ENCODE assay signal across 11 cellular contexts in genomic region chr14:20781805-20782204, GRCh38. TPM values are rescaled to one million over a fixed set of nuclear protein-coding genes. Genes with fewer than 3 reads are reported as not detected.
DNase-seq lines count a peak whose midpoint lies in the region; ATAC-seq and TF ChIP-seq lines count a peak whose summit lies in the region.
"Had no signal": no experiment of that assay in that cellular context is flagged by ENCODE, and none has a peak within 500 bp of the region (broad histone marks: within the 10 kb centered on the region; RNA-seq: fewer than 3 reads in every experiment).

No MANE protein-coding gene starts in this region.

- H4K20me1 ChIP-seq in H9 (ENCODE audit: control insufficient read depth, insufficient read depth, insufficient read length): no peaks in the 10 kb centered on the region

- no peak overlapping the region for H4K91ac ChIP-seq in H9 (ENCODE audit: insufficient read length, low read depth, low read length)

- no peaks in the 10 kb centered on the region for H3K27me3 ChIP-seq in H9 (ENCODE audit: insufficient read depth, low read length)

- no CpG with 5 or more reads among the region's 4 CpGs for WGBS in H9 (ENCODE audit: extremely low coverage, insufficient read length, low lambda C conversion rate)

- no peak overlapping the region for H3K9ac ChIP-seq in H9 (ENCODE audit: extremely low read depth, insufficient read length, low read length)

- H2BK12ac ChIP-seq in H9 (ENCODE audit: insufficient read length, low read depth, low read length): no peak overlapping the region

- no peak overlapping the region for H3K4me2 ChIP-seq in H9 (ENCODE audit: insufficient read depth, insufficient read length, low read length)

- H2BK20ac ChIP-seq in H9 (ENCODE audit: low read depth, low read length, poor library complexity, severe bottlenecking): no peak overlapping the region

- no peak overlapping the region for H4K5ac ChIP-seq in H9 (ENCODE audit: insufficient read length, low read depth, low read length)

- no peak overlapping the region for H3T11ph ChIP-seq in H9 (ENCODE audit: low read length)

- H4K8ac ChIP-seq in H9 (replicated peaks; ENCODE audit: insufficient read length, low read depth, low read length): no peak overlapping the region

- H3K14ac ChIP-seq in H9 (ENCODE audit: insufficient read depth, low read length): no peak overlapping the region

- H2AK5ac ChIP-seq in H9 (ENCODE audit: insufficient read length, low read length): no peak overlapping the region

- peaks cover 10% of the 10 kb centered on the region; the same call in 1 of the 2 replicates for H3K4me1 ChIP-seq in H9 (ENCODE audit: insufficient read depth, low read length)

- H3K9me3 Mint-ChIP-seq in H9: no peaks in the 10 kb centered on the region; a peak in 2 of 5 replicates
- no peaks in the 10 kb centered on the region for H3K9me3 Mint-ChIP-seq in stimulated activated memory B cell treated with anti-CD40 and anti-IgM and Interleukin-4, amounts not matched to agents 10 μg/mL and 1 μg/mL and 100 μg/mL, for 72 hours

- H3K79me2 ChIP-seq in H9 (ENCODE audit: insufficient read depth, low read length): no peaks in the 10 kb centered on the region

- no peak for ATAC-seq in stimulated activated memory B cell treated with anti-CD40 and anti-IgM and Interleukin-4, amounts not matched to agents 10 μg/mL and 1 μg/mL and 100 μg/mL, for 72 hours
- ATAC-seq in GM19463 (IDR thresholded peaks at IDR 0.05; ENCODE audit: unreplicated experiment) (no peak), HG03442 (IDR thresholded peaks at IDR 0.05; ENCODE audit: unreplicated experiment) (no peak)

- H3K4me3 Mint-ChIP-seq in H9: no peak overlapping the region; a peak in 1 of 5 replicates
- H3K4me3 Mint-ChIP-seq in stimulated activated memory B cell treated with anti-CD40 and anti-IgM and Interleukin-4, amounts not matched to agents 10 μg/mL and 1 μg/mL and 100 μg/mL, for 72 hours: peak overlapping the region; percentile 70

- no peaks in the 10 kb centered on the region for H3K23me2 ChIP-seq in H9 (ENCODE audit: insufficient read length, low read depth, low read length, poor library complexity, severe bottlenecking)

- peaks cover 43 to 49% of the 10 kb centered on the region in 2 experiments for H3K4me1 Mint-ChIP-seq in H9
- peaks cover 59% of the 10 kb centered on the region for H3K4me1 Mint-ChIP-seq in stimulated activated memory B cell treated with anti-CD40 and anti-IgM and Interleukin-4, amounts not matched to agents 10 μg/mL and 1 μg/mL and 100 μg/mL, for 72 hours

- no peak for DNase-seq in H9
- peak; percentile 26 to 28 for DNase-seq in activated T-cell treated with anti-CD3 and anti-CD28 coated beads, Interleukin-2, amount 50 U/mL, for 48 hours
- DNase-seq in islet precursor cell: peak; percentile 89
- no peak for DNase-seq in SHP77 treated with DMSO at 0.1 percent for 48 hours (lab: John Stamatoyannopoulos, UW)
- DNase-seq in midbrain (lab: John Stamatoyannopoulos, UW): no peak
- DNase-seq: cortex of kidney, NCI-H2171 treated with DMSO at 0.1 percent for 48 hours had no signal

- H2BK5ac ChIP-seq in H9 (ENCODE audit: insufficient read length, low read length): no peak overlapping the region

- peak overlapping the region in 2 of 3 experiments; percentile 24 to 36; a peak in 5 of 7 replicates for H3K27ac Mint-ChIP-seq in H9
- H3K27ac Mint-ChIP-seq in stimulated activated memory B cell treated with anti-CD40 and anti-IgM and Interleukin-4, amounts not matched to agents 10 μg/mL and 1 μg/mL and 100 μg/mL, for 72 hours: peak overlapping the region; percentile 85

- no peak overlapping the region for H3K23ac ChIP-seq in H9 (ENCODE audit: insufficient read length, low read depth, low read length)

- no peaks in the 10 kb centered on the region for H3K9me3 ChIP-seq in H9 (ENCODE audit: control insufficient read depth, low read depth, low read length)

- H3K4ac ChIP-seq in H9 (ENCODE audit: low read depth, low read length): no peak overlapping the region

- H3K36me3 Mint-ChIP-seq in H9 (ENCODE audit: insufficient read depth in 1 of 3, low read depth in 3 of 3): peaks cover 0 to 4% (median 0%) of the 10 kb centered on the region in 3 experiments; a peak in 2 of 7 replicates
- peaks cover 15% of the 10 kb centered on the region for H3K36me3 Mint-ChIP-seq in stimulated activated memory B cell treated with anti-CD40 and anti-IgM and Interleukin-4, amounts not matched to agents 10 μg/mL and 1 μg/mL and 100 μg/mL, for 72 hours

- no peak overlapping the region for H2BK120ac ChIP-seq in H9 (ENCODE audit: low read depth, low read length, poor library complexity, severe bottlenecking)

- H3K79me1 ChIP-seq in H9 (ENCODE audit: insufficient read depth, low read depth, low read length, poor library complexity, severe bottlenecking): no peaks in the 10 kb centered on the region

- no peaks in the 10 kb centered on the region; the same call in 1 of the 2 replicates for H3K27me3 Mint-ChIP-seq in H9 (ENCODE audit: low read depth)
- no peaks in the 10 kb centered on the region for H3K27me3 Mint-ChIP-seq in stimulated activated memory B cell treated with anti-CD40 and anti-IgM and Interleukin-4, amounts not matched to agents 10 μg/mL and 1 μg/mL and 100 μg/mL, for 72 hours

- TF ChIP-seq CTCF in H9 (conservative IDR thresholded peaks at IDR 0.05): no peak

- no peak overlapping the region for H3K18ac ChIP-seq in H9 (ENCODE audit: insufficient read length, low read depth, low read length)

- H3K27ac ChIP-seq in H9 (ENCODE audit: insufficient read length, low read depth, low read length): peak overlapping the region; percentile 33

- H3K56ac ChIP-seq in H9 (ENCODE audit: insufficient read length, low read depth, low read length): no peak overlapping the region

- no peak overlapping the region for H2AFZ ChIP-seq in H9 (ENCODE audit: low read length)

- no peak overlapping the region for H2BK15ac ChIP-seq in H9 (ENCODE audit: low read depth, low read length)

RNA-seq across cellular contexts. Expression of gene RNASE6, which starts 0.7 kb away (rescaled TPM):
- total RNA-seq in H9 (2021): not detected in 2 replicates
- total RNA-seq: kidney epithelial cell had no signal

RNA-seq across cellular contexts. Expression of gene EDDM3B, which starts 13.6 kb away (rescaled TPM):
- total RNA-seq in H9 (2021): not detected in 2 replicates
- total RNA-seq: kidney epithelial cell had no signal

RNA-seq across cellular contexts. Expression of gene RNASE1, which starts 20.8 kb away (rescaled TPM):
- 1.2 and 1.6 TPM in 2 replicates for total RNA-seq in H9 (2021)
- total RNA-seq: kidney epithelial cell had no signal

RNA-seq across cellular contexts. Expression of gene EDDM3A, which starts 36.1 kb away (rescaled TPM):
- total RNA-seq in H9 (2021): not detected in 2 replicates
- total RNA-seq: kidney epithelial cell had no signal

Comparison
In these comparisons a context has a peak if more than half of its experiments do, and no peak if none do; other contexts are left out.
1. DNase-seq: peak in activated T-cell treated with anti-CD3 and anti-CD28 coated beads, Interleukin-2, amount 50 U/mL, for 48 hours (2 of 2) and islet precursor cell (single experiment); none in H9 (single experiment), SHP77 treated with DMSO at 0.1 percent for 48 hours (single experiment) and midbrain (single experiment).